19 cellular contexts compared by ENCODE assay signal in genomic region chr2:158647832-158648231, GRCh38.
"Had no signal": no experiment of that assay in that cellular context is flagged by ENCODE, and none has a peak within 500 bp of the region (broad histone marks: within the 10 kb centered on the region; RNA-seq: fewer than 3 reads in every experiment).

No MANE protein-coding gene starts in this region.

- H3K27me3 Mint-ChIP-seq: naive B cell had no signal

- H3K27ac Mint-ChIP-seq: mesothelial cell of epicardium, naive B cell had no signal

- DNase-seq: dermis blood vessel endothelial cell; dorsolateral prefrontal cortex; effector CD4-positive, alpha-beta T cell; effector memory CD4-positive, alpha-beta T cell; foreskin keratinocyte; head of caudate nucleus; heart right ventricle; hippocampal formation; left cardiac atrium; left lung; left ventricle myocardium superior; lower lobe of right lung; mesenchymal stem cell; mucosa of descending colon; naive B cell had no signal

- H3K9me3 Mint-ChIP-seq: mesothelial cell of epicardium, naive B cell had no signal

- H3K4me3 ChIP-seq: coronary artery, dorsolateral prefrontal cortex, esophagus muscularis mucosa, gastroesophageal sphincter, heart right ventricle, left lung, lower lobe of right lung, mucosa of descending colon had no signal

- H3K27ac ChIP-seq: coronary artery, dorsolateral prefrontal cortex, esophagus muscularis mucosa, foreskin keratinocyte, gastroesophageal sphincter, heart right ventricle, left lung, lower lobe of right lung had no signal

- H3K4me3 Mint-ChIP-seq: mesothelial cell of epicardium, naive B cell had no signal

- H3K9me3 ChIP-seq: esophagus muscularis mucosa, gastroesophageal sphincter, heart right ventricle, left lung, lower lobe of right lung, mucosa of descending colon had no signal

- H3K4me1 ChIP-seq: foreskin keratinocyte, gastroesophageal sphincter, left lung, lower lobe of right lung had no signal

- H3K27me3 ChIP-seq: dorsolateral prefrontal cortex, esophagus muscularis mucosa, foreskin keratinocyte, gastroesophageal sphincter, heart right ventricle, left lung had no signal

- ATAC-seq: foreskin keratinocyte, gastroesophageal sphincter, heart right ventricle, left cardiac atrium, left lung, left ventricle myocardium superior, lower lobe of right lung, mucosa of descending colon had no signal

- H3K4me1 Mint-ChIP-seq: mesothelial cell of epicardium had no signal
